In genomic region chr3:137642831-137643230, GRCh38 we compare ENCODE assay signal across 16 cellular contexts.
A peak's percentile ranks its signal among the peaks of the same experiment; 100 is the strongest.
DNase-seq lines count a peak whose midpoint lies in the region; ATAC-seq, FAIRE-seq and TF ChIP-seq lines count a peak whose summit lies in the region.
"Had no signal": no experiment of that assay in that cellular context is flagged by ENCODE, and none has a peak within 500 bp of the region (broad histone marks: within the 10 kb centered on the region; RNA-seq: fewer than 3 reads in every experiment).

No MANE protein-coding gene starts in this region.

- H3K23ac ChIP-seq in mesendoderm (ENCODE audit: low read length): no peak overlapping the region

- no peaks in the 10 kb centered on the region for H3K79me1 ChIP-seq in mesendoderm (ENCODE audit: low read length)

- no peak for TF ChIP-seq CTCF in bronchial epithelial cell (IDR thresholded peaks at IDR 0.05; ENCODE audit: insufficient read depth, low read length, severe bottlenecking)

- H3K18ac ChIP-seq in mesendoderm (ENCODE audit: low read length): peak overlapping the region; percentile 64

- no peak overlapping the region for H2AK5ac ChIP-seq in mesendoderm (ENCODE audit: low read length)

- no peak for FAIRE-seq in bronchial epithelial cell (lab: Jason Lieb, UNC)

- H3K36me3 ChIP-seq in MG63 (no peaks in the 10 kb centered on the region), bronchial epithelial cell (ENCODE audit: control insufficient read depth, insufficient read depth, low read length) (no peaks in the 10 kb centered on the region), mesendoderm (ENCODE audit: control insufficient read depth, insufficient read depth, low read length) (no peaks in the 10 kb centered on the region)
- H3K36me3 ChIP-seq: brain microvascular endothelial cell, HAP-1, right atrium auricular region, SJSA1 had no signal

- H3K27ac ChIP-seq in mesendoderm (ENCODE audit: low read depth, low read length): peak overlapping the region; percentile 32
- H3K27ac ChIP-seq: brain microvascular endothelial cell, right atrium auricular region, SJSA1 had no signal

- no peak overlapping the region for H4K5ac ChIP-seq in mesendoderm (ENCODE audit: low read length)

- no peak overlapping the region for H2BK15ac ChIP-seq in mesendoderm (replicated peaks; ENCODE audit: low read depth)

- no peak overlapping the region for H3K4me2 ChIP-seq in mesendoderm (ENCODE audit: low read length)

- peak overlapping the region; percentile 45 for H2BK120ac ChIP-seq in mesendoderm (ENCODE audit: low read depth, low read length)

- no peak overlapping the region for H3K9ac ChIP-seq in mesendoderm (ENCODE audit: low read length)

- peak overlapping the region; percentile 45 for H3K56ac ChIP-seq in mesendoderm (ENCODE audit: low read length)

- H3K79me2 ChIP-seq in mesendoderm (ENCODE audit: control insufficient read depth, insufficient read depth, low read length): no peaks in the 10 kb centered on the region

- peaks cover 8% of the 10 kb centered on the region for H3K4me1 ChIP-seq in mesendoderm (ENCODE audit: control insufficient read depth, low read depth, low read length)
- H3K4me1 ChIP-seq: HAP-1, right atrium auricular region, SJSA1 had no signal

- H3K27me3 ChIP-seq in MG63 (peaks cover 9% of the 10 kb centered on the region), bronchial epithelial cell (ENCODE audit: control insufficient read depth, insufficient read depth, low read length) (no peaks in the 10 kb centered on the region), mesendoderm (ENCODE audit: insufficient read depth, low read length, poor library complexity) (no peaks in the 10 kb centered on the region)
- H3K27me3 ChIP-seq: brain microvascular endothelial cell, right atrium auricular region had no signal

- H3K4me3 ChIP-seq in MG63 (no peak overlapping the region), bronchial epithelial cell (ENCODE audit: low read depth, low read length) (no peak overlapping the region), mesendoderm (ENCODE audit: low read length) (no peak overlapping the region)
- H3K4me3 ChIP-seq: HAP-1, lung, right atrium auricular region, SJSA1 had no signal

- H4K8ac ChIP-seq in mesendoderm (ENCODE audit: low read depth, low read length): no peak overlapping the region

- peak; percentile 76 for DNase-seq in ELF-1 (ENCODE audit: low read depth, low spot score)
- DNase-seq in MG63: peak; percentile 45
- DNase-seq in bronchial epithelial cell (ENCODE audit: low read depth): peak; percentile 33
- DNase-seq in mesendoderm: peak; percentile 91
- DNase-seq in activated naive CD4-positive, alpha-beta T cell (lab: John Stamatoyannopoulos, UW): no peak
- DNase-seq: activated CD4-positive, alpha-beta T cell treated with anti-CD3 and anti-CD28 coated beads for 4 hours; activated naive CD4-positive, alpha-beta T cell treated with anti-CD3 and anti-CD28 coated beads, Interleukin-2, amount 50 U/mL, for 16 hours; brain microvascular endothelial cell; IMR-90 had no signal

- no CpG with 5 or more reads among the region's 10 CpGs for WGBS in mesendoderm (ENCODE audit: extremely low coverage, insufficient coverage, low lambda C conversion rate)

- no peak for ATAC-seq in GM18511 (IDR thresholded peaks at IDR 0.05; ENCODE audit: unreplicated experiment)
- ATAC-seq in HG02763 (IDR thresholded peaks at IDR 0.05; ENCODE audit: unreplicated experiment): no peak
- no peak for ATAC-seq in GM18873 (IDR thresholded peaks at IDR 0.05; ENCODE audit: low FRiP score, unreplicated experiment)

- peak overlapping the region; percentile 61 for H2BK5ac ChIP-seq in mesendoderm (ENCODE audit: low read length)

- no peaks in the 10 kb centered on the region for H3K9me3 ChIP-seq in MG63
- H3K9me3 ChIP-seq: HAP-1, right atrium auricular region, SJSA1 had no signal

- H3K4ac ChIP-seq in mesendoderm (ENCODE audit: low read depth, low read length): no peak overlapping the region

Comparison
In these comparisons a context has a peak if more than half of its experiments do, and no peak if none do; other contexts are left out.
1. DNase-seq: peak in ELF-1 (single experiment), MG63 (single experiment), bronchial epithelial cell (single experiment) and mesendoderm (single experiment); none in activated naive CD4-positive, alpha-beta T cell (0 of 4).